In genomic region chr3:38516669-38517068, GRCh38 we compare ENCODE assay signal across 29 cellular contexts.
"Had no signal": no experiment of that assay in that cellular context is flagged by ENCODE, and none has a peak within 500 bp of the region (broad histone marks: within the 10 kb centered on the region; RNA-seq: fewer than 3 reads in every experiment).

No MANE protein-coding gene starts in this region.

- H3K4me2 ChIP-seq: neural progenitor cell, smooth muscle cell had no signal

- H3K36me3 Mint-ChIP-seq: natural killer cell had no signal

- H3K79me2 ChIP-seq: parathyroid adenoma had no signal

- H3K4me1 ChIP-seq: colonic mucosa, parathyroid adenoma, sigmoid colon, tibial nerve had no signal

- H3K27me3 ChIP-seq: cardiac muscle cell, colonic mucosa, dorsolateral prefrontal cortex, neural progenitor cell, sigmoid colon, tibial nerve had no signal

- H3K36me3 ChIP-seq: colonic mucosa, neural progenitor cell had no signal

- H2AFZ ChIP-seq: neural progenitor cell, parathyroid adenoma had no signal

- ATAC-seq: activated CD4-positive, CD25-positive, alpha-beta regulatory T cell treated with anti-CD3 and anti-CD28 coated beads, Interleukin-2, amount 50 U/mL, for 24 hours; natural killer cell; psoas muscle; stimulated activated naive B cell treated with anti-CD40 and anti-IgM and Interleukin-4, amounts not matched to agents 10 μg/mL and 1 μg/mL and 100 μg/mL, for 72 hours had no signal

- H3K4me3 ChIP-seq: cardiac muscle cell, colonic mucosa, dorsolateral prefrontal cortex, neural progenitor cell, psoas muscle, sigmoid colon, smooth muscle cell, tibial nerve had no signal

- H3K4me3 Mint-ChIP-seq: activated naive CD8-positive, alpha-beta T cell; memory B cell; natural killer cell; neural progenitor cell; stimulated activated naive B cell treated with anti-CD40 and anti-IgM and Interleukin-4, amounts not matched to agents 10 μg/mL and 1 μg/mL and 100 μg/mL, for 72 hours; T-helper 1 cell treated with Interleukin-12 subunit alpha and Interleukin-12 subunit beta and Interleukin-4 antibody, amounts not matched to agents 30 μg/mL and 1 μg/mL, for 36 hours had no signal

- H3K27ac Mint-ChIP-seq: activated naive CD8-positive, alpha-beta T cell; memory B cell; natural killer cell; neural progenitor cell; stimulated activated naive B cell treated with anti-CD40 and anti-IgM and Interleukin-4, amounts not matched to agents 10 μg/mL and 1 μg/mL and 100 μg/mL, for 72 hours; T-helper 1 cell treated with Interleukin-12 subunit alpha and Interleukin-12 subunit beta and Interleukin-4 antibody, amounts not matched to agents 30 μg/mL and 1 μg/mL, for 36 hours had no signal

- DNase-seq: activated CD4-positive, alpha-beta T cell treated with anti-CD3 and anti-CD28 coated beads for 48 hours; activated CD4-positive, alpha-beta T cell treated with anti-CD3 and anti-CD28 coated beads, Interleukin-2, amount 50 U/mL, for 48 hours; activated CD8-positive, alpha-beta memory T cell treated with anti-CD3 and anti-CD28 coated beads for 24 hours; activated effector memory CD4-positive, alpha-beta T cell treated with Interleukin-2 at 50 U/mL for 16 hours; activated naive CD4-positive, alpha-beta T cell treated with Interleukin-2 at 50 U/mL for 16 hours; anterior cingulate cortex; cerebellar nuclear complex; colonic mucosa; dorsolateral prefrontal cortex; effector memory CD4-positive, alpha-beta T cell; midbrain; natural killer cell; occipital lobe; psoas muscle; sigmoid colon; stimulated activated CD4-positive, alpha-beta T cell treated with anti-CD3 and anti-CD28 coated beads, Interleukin-2, amount 100 ng/mL, for 24 hours; stimulated activated naive B cell treated with anti-CD40 and anti-IgM and Interleukin-4, amounts not matched to agents 10 μg/mL and 1 μg/mL and 100 μg/mL, for 72 hours; SW 1271; T-helper 9 cell; WERI-Rb-1 had no signal

- H3K9me3 ChIP-seq: colonic mucosa, psoas muscle, sigmoid colon, tibial nerve had no signal

- H3K27ac ChIP-seq: cardiac muscle cell, colonic mucosa, dorsolateral prefrontal cortex, neural progenitor cell, parathyroid adenoma, psoas muscle, sigmoid colon, tibial nerve, WERI-Rb-1 had no signal

- H3K27me3 Mint-ChIP-seq: activated naive CD8-positive, alpha-beta T cell; memory B cell; stimulated activated naive B cell treated with anti-CD40 and anti-IgM and Interleukin-4, amounts not matched to agents 10 μg/mL and 1 μg/mL and 100 μg/mL, for 72 hours had no signal

- H3K9me3 Mint-ChIP-seq: memory B cell; natural killer cell; neural progenitor cell; stimulated activated naive B cell treated with anti-CD40 and anti-IgM and Interleukin-4, amounts not matched to agents 10 μg/mL and 1 μg/mL and 100 μg/mL, for 72 hours; T-helper 1 cell treated with Interleukin-12 subunit alpha and Interleukin-12 subunit beta and Interleukin-4 antibody, amounts not matched to agents 30 μg/mL and 1 μg/mL, for 36 hours had no signal
